In the genomic region with DNA sequence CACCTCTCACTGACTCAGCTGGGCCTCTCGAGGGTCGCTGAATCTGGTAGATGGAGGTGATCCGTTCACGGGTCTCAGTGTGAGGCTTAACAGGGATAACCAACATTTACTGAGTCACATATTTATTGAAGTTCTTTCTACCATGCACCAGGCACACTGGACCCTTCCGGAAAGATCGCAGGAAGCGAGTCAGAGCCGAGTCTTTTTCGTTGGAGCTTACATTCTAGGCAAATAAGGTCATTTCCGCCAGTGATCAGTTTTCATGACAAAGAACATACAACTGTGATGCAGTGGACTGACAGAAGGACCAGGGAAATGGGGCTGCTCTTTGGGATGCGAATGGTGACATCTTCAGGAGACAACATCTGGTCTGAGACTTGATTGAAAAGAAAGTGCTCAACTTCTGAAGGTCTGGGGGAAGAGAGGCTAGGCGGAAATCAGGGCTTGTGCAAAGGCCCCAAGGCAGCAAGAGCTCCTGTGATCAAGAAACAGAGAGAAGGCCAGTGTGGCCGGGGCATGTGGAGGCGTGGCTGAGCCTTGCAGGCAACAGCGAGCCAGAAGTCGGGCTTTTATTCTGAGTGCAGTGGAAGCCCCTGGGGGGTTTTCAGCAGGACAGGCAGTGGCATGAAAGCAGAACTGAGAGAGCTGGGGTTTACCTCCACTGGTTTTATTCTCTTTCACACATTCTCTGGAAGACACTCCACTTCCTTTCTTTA, we compare ENCODE assay signal across 1 cellular context.
TF ChIP-seq lines count a peak whose summit lies in the region.

No MANE protein-coding gene starts in this region.

TF ChIP-seq in H1, 55 proteins besides CTCF, POLR2A, EP300 and RAD21 (continued from another document):
- TF ChIP-seq, protein P1, sequence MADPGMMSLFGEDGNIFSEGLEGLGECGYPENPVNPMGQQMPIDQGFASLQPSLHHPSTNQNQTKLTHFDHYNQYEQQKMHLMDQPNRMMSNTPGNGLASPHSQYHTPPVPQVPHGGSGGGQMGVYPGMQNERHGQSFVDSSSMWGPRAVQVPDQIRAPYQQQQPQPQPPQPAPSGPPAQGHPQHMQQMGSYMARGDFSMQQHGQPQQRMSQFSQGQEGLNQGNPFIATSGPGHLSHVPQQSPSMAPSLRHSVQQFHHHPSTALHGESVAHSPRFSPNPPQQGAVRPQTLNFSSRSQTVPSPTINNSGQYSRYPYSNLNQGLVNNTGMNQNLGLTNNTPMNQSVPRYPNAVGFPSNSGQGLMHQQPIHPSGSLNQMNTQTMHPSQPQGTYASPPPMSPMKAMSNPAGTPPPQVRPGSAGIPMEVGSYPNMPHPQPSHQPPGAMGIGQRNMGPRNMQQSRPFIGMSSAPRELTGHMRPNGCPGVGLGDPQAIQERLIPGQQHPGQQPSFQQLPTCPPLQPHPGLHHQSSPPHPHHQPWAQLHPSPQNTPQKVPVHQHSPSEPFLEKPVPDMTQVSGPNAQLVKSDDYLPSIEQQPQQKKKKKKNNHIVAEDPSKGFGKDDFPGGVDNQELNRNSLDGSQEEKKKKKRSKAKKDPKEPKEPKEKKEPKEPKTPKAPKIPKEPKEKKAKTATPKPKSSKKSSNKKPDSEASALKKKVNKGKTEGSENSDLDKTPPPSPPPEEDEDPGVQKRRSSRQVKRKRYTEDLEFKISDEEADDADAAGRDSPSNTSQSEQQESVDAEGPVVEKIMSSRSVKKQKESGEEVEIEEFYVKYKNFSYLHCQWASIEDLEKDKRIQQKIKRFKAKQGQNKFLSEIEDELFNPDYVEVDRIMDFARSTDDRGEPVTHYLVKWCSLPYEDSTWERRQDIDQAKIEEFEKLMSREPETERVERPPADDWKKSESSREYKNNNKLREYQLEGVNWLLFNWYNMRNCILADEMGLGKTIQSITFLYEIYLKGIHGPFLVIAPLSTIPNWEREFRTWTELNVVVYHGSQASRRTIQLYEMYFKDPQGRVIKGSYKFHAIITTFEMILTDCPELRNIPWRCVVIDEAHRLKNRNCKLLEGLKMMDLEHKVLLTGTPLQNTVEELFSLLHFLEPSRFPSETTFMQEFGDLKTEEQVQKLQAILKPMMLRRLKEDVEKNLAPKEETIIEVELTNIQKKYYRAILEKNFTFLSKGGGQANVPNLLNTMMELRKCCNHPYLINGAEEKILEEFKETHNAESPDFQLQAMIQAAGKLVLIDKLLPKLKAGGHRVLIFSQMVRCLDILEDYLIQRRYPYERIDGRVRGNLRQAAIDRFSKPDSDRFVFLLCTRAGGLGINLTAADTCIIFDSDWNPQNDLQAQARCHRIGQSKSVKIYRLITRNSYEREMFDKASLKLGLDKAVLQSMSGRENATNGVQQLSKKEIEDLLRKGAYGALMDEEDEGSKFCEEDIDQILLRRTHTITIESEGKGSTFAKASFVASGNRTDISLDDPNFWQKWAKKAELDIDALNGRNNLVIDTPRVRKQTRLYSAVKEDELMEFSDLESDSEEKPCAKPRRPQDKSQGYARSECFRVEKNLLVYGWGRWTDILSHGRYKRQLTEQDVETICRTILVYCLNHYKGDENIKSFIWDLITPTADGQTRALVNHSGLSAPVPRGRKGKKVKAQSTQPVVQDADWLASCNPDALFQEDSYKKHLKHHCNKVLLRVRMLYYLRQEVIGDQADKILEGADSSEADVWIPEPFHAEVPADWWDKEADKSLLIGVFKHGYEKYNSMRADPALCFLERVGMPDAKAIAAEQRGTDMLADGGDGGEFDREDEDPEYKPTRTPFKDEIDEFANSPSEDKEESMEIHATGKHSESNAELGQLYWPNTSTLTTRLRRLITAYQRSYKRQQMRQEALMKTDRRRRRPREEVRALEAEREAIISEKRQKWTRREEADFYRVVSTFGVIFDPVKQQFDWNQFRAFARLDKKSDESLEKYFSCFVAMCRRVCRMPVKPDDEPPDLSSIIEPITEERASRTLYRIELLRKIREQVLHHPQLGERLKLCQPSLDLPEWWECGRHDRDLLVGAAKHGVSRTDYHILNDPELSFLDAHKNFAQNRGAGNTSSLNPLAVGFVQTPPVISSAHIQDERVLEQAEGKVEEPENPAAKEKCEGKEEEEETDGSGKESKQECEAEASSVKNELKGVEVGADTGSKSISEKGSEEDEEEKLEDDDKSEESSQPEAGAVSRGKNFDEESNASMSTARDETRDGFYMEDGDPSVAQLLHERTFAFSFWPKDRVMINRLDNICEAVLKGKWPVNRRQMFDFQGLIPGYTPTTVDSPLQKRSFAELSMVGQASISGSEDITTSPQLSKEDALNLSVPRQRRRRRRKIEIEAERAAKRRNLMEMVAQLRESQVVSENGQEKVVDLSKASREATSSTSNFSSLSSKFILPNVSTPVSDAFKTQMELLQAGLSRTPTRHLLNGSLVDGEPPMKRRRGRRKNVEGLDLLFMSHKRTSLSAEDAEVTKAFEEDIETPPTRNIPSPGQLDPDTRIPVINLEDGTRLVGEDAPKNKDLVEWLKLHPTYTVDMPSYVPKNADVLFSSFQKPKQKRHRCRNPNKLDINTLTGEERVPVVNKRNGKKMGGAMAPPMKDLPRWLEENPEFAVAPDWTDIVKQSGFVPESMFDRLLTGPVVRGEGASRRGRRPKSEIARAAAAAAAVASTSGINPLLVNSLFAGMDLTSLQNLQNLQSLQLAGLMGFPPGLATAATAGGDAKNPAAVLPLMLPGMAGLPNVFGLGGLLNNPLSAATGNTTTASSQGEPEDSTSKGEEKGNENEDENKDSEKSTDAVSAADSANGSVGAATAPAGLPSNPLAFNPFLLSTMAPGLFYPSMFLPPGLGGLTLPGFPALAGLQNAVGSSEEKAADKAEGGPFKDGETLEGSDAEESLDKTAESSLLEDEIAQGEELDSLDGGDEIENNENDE (IDR thresholded peaks at IDR 0.05; ENCODE audit: insufficient replicate concordance, low read length), result no peak
